ENCODE assay signal across 1 cellular context in genomic region chr10:93445978-93446720, GRCh38.
A peak's percentile ranks its signal among the peaks of the same experiment; 100 is the strongest.
TF ChIP-seq lines count a peak whose summit lies in the region.

No MANE protein-coding gene starts in this region.

TF ChIP-seq in HepG2, 621 proteins besides CTCF, POLR2A, EP300 and RAD21:
- TF ChIP-seq ZNF354B (CRISPR knock-in tag; IDR thresholded peaks at IDR 0.05): no peak
- no peak for TF ChIP-seq ZNF704 (CRISPR knock-in tag; IDR thresholded peaks at IDR 0.05; ENCODE audit: borderline replicate concordance)
- TF ChIP-seq RNF2 (conservative IDR thresholded peaks at IDR 0.05; ENCODE audit: low read depth): no peak
- TF ChIP-seq HDAC1 (CRISPR knock-in tag; IDR thresholded peaks at IDR 0.05): 0 out of 2 replicates have a peak, but pooled peaks have one; percentile 0
- TF ChIP-seq SMYD3 (CRISPR knock-in tag; IDR thresholded peaks at IDR 0.05): 0 out of 2 replicates have a peak, but pooled peaks have one; percentile 51
